In the genomic region with DNA sequence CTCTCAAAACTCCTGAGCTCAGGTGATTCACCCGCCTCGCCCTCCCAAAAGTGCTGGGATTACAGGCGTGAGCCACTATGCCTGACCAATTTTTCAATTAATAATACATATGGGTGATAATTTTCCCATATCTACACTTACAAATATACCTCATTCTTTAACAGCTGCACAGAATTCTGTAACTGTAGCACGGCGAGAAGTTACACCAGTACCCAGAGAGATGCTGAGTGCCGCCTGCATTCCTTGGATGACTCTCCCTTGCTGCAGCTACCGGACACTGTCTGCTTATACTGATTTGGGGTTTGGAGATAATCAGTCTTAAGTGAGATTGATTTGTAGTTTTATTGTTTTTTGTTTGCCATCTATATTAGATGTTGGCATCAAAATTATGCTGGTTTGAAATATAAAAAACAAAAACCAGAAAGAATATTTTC, we compare ENCODE assay signal across 9 cellular contexts. TPM values are rescaled to one million over a fixed set of nuclear protein-coding genes. Genes with fewer than 3 reads are reported as not detected.
DNase-seq lines count a peak whose midpoint lies in the region; ATAC-seq lines count a peak whose summit lies in the region.
"Had no signal": no experiment of that assay in that cellular context is flagged by ENCODE, and none has a peak within 500 bp of the region (broad histone marks: within the 10 kb centered on the region; RNA-seq: fewer than 3 reads in every experiment).

No MANE protein-coding gene starts in this region.

- H3K4me1 Mint-ChIP-seq in activated T-cell treated with anti-CD3 and anti-CD28 coated beads, Interleukin-2, amount 50 U/mL, for 4 hours (ENCODE audit: low read depth): peaks cover 72% of the 10 kb centered on the region
- peaks cover 85% of the 10 kb centered on the region for H3K4me1 Mint-ChIP-seq in stimulated activated memory B cell treated with anti-CD40 and anti-IgM and Interleukin-4, amounts not matched to agents 10 μg/mL and 1 μg/mL and 100 μg/mL, for 72 hours

- no peaks in the 10 kb centered on the region for H3K9me3 Mint-ChIP-seq in activated T-cell treated with anti-CD3 and anti-CD28 coated beads, Interleukin-2, amount 50 U/mL, for 4 hours
- H3K9me3 Mint-ChIP-seq in stimulated activated memory B cell treated with anti-CD40 and anti-IgM and Interleukin-4, amounts not matched to agents 10 μg/mL and 1 μg/mL and 100 μg/mL, for 72 hours: peaks cover 5% of the 10 kb centered on the region

- DNase-seq in activated T-cell treated with anti-CD3 and anti-CD28 coated beads, Interleukin-2, amount 50 U/mL, for 4 hours: no peak
- no peak for DNase-seq in activated T-cell treated with anti-CD3 and anti-CD28 coated beads, Interleukin-2, amount 50 U/mL, for 48 hours
- DNase-seq in amniotic epithelial cell (ENCODE audit: low read depth) (peak; percentile 43), D341Med (ENCODE audit: low spot score) (no peak), COLO829 (ENCODE audit: low spot score) (no peak)
- DNase-seq: posterior cingulate gyrus had no signal

- H3K27ac Mint-ChIP-seq in stimulated activated memory B cell treated with anti-CD40 and anti-IgM and Interleukin-4, amounts not matched to agents 10 μg/mL and 1 μg/mL and 100 μg/mL, for 72 hours: peak overlapping the region; percentile 87

- H3K36me3 Mint-ChIP-seq in activated T-cell treated with anti-CD3 and anti-CD28 coated beads, Interleukin-2, amount 50 U/mL, for 4 hours (ENCODE audit: insufficient read depth): peaks cover 36% of the 10 kb centered on the region
- H3K36me3 Mint-ChIP-seq in stimulated activated memory B cell treated with anti-CD40 and anti-IgM and Interleukin-4, amounts not matched to agents 10 μg/mL and 1 μg/mL and 100 μg/mL, for 72 hours: peaks cover 37% of the 10 kb centered on the region

- no peak for ATAC-seq in activated T-cell treated with anti-CD3 and anti-CD28 coated beads, Interleukin-2, amount 50 U/mL, for 4 hours
- ATAC-seq in HG03045 (IDR thresholded peaks at IDR 0.05; ENCODE audit: unreplicated experiment) (peak; percentile 22), HG03460 (IDR thresholded peaks at IDR 0.05; ENCODE audit: unreplicated experiment) (no peak)
- peak; percentile 57 for ATAC-seq in stimulated activated memory B cell treated with anti-CD40 and anti-IgM and Interleukin-4, amounts not matched to agents 10 μg/mL and 1 μg/mL and 100 μg/mL, for 72 hours

- no peaks in the 10 kb centered on the region for H3K27me3 Mint-ChIP-seq in activated T-cell treated with anti-CD3 and anti-CD28 coated beads, Interleukin-2, amount 50 U/mL, for 4 hours (ENCODE audit: low read depth)
- H3K27me3 Mint-ChIP-seq in stimulated activated memory B cell treated with anti-CD40 and anti-IgM and Interleukin-4, amounts not matched to agents 10 μg/mL and 1 μg/mL and 100 μg/mL, for 72 hours: no peaks in the 10 kb centered on the region

- peak overlapping the region; percentile 43 for H3K4me3 Mint-ChIP-seq in activated T-cell treated with anti-CD3 and anti-CD28 coated beads, Interleukin-2, amount 50 U/mL, for 4 hours
- peak overlapping the region; percentile 86 for H3K4me3 Mint-ChIP-seq in stimulated activated memory B cell treated with anti-CD40 and anti-IgM and Interleukin-4, amounts not matched to agents 10 μg/mL and 1 μg/mL and 100 μg/mL, for 72 hours

RNA-seq across cellular contexts. Expression of gene TIFA, which starts 5.8 kb away (rescaled TPM):
- total RNA-seq in activated T-cell treated with anti-CD3 and anti-CD28 coated beads, Interleukin-2, amount 50 U/mL, for 4 hours: 10 to 100 TPM; 13.4 to 29.9 (median 21.1) TPM

RNA-seq across cellular contexts. Expression of gene ALPK1, which starts 17.3 kb away (rescaled TPM):
- total RNA-seq in activated T-cell treated with anti-CD3 and anti-CD28 coated beads, Interleukin-2, amount 50 U/mL, for 4 hours: 1 to 10 TPM; 2.6 to 4.0 (median 3.6) TPM

RNA-seq across cellular contexts. Expression of gene AP1AR, which starts 48.3 kb away (rescaled TPM):
- total RNA-seq in activated T-cell treated with anti-CD3 and anti-CD28 coated beads, Interleukin-2, amount 50 U/mL, for 4 hours: 10 to 100 TPM; 19.1 to 27.4 (median 20.6) TPM

Comparison
In these comparisons a context has a peak if more than half of its experiments do, and no peak if none do; other contexts are left out.
1. ATAC-seq: peak in HG03045 (single experiment) and stimulated activated memory B cell treated with anti-CD40 and anti-IgM and Interleukin-4, amounts not matched to agents 10 μg/mL and 1 μg/mL and 100 μg/mL, for 72 hours (single experiment); none in activated T-cell treated with anti-CD3 and anti-CD28 coated beads, Interleukin-2, amount 50 U/mL, for 4 hours (0 of 2) and HG03460 (single experiment).